Comparison of ENCODE assay signal across 26 cellular contexts in genomic region chr4:77621254-77621653, GRCh38. TPM values are rescaled to one million over a fixed set of nuclear protein-coding genes. Genes with fewer than 3 reads are reported as not detected.
DNase-seq lines count a peak whose midpoint lies in the region; ATAC-seq and TF ChIP-seq lines count a peak whose summit lies in the region.
"Had no signal": no experiment of that assay in that cellular context is flagged by ENCODE, and none has a peak within 500 bp of the region (broad histone marks: within the 10 kb centered on the region; RNA-seq: fewer than 3 reads in every experiment).

No MANE protein-coding gene starts in this region.

- H3K4me1 ChIP-seq in body of pancreas (peaks cover 44% of the 10 kb centered on the region), prostate gland (replicated peaks) (peaks cover 6% of the 10 kb centered on the region)
- H3K4me1 ChIP-seq: BE2C, BLaER1 had no signal

- H3K36me3 ChIP-seq in body of pancreas (replicated peaks in 1 of 2; ENCODE audit: insufficient read depth in 1 of 2, low read depth in 2 of 2) = no peaks in the 10 kb centered on the region
- no peaks in the 10 kb centered on the region for H3K36me3 ChIP-seq in prostate gland
- H3K36me3 ChIP-seq: BE2C, BLaER1 had no signal

- ATAC-seq in body of pancreas = peak; percentile 22
- ATAC-seq in GM19395 (IDR thresholded peaks at IDR 0.05; ENCODE audit: unreplicated experiment) = no peak
- ATAC-seq: GM12878 had no signal

- intact Hi-C loops in body of pancreas (cut with DNase I) (no loop called here), prostate gland (cut with DNase I) (no loop called here)

- H3K4me3 ChIP-seq in body of pancreas = no peak overlapping the region
- H3K4me3 ChIP-seq in prostate gland = no peak overlapping the region
- H3K4me3 ChIP-seq: BLaER1, GM12878 had no signal

- TF ChIP-seq POLR2A in body of pancreas (IDR thresholded peaks at IDR 0.05) = no peak
- TF ChIP-seq POLR2A in prostate gland (IDR thresholded peaks at IDR 0.05) = no peak

- DNase-seq in DMS53 (lab: John Stamatoyannopoulos, UW) (peak; percentile 19), DMS53 treated with DMSO at 0.1 percent for 48 hours (lab: John Stamatoyannopoulos, UW; ENCODE audit: unreplicated experiment) (no peak), body of pancreas (no peak), prostate gland (ENCODE audit: low spot score) (no peak), substantia nigra (lab: John Stamatoyannopoulos, UW) (no peak)
- DNase-seq: 8988T; ACHN; BE2C; C1 segment of cervical spinal cord; CD4-positive, alpha-beta memory T cell; CD4-positive, CD25-positive, alpha-beta regulatory T cell; CD8-positive, alpha-beta memory T cell; COR-L47; DMS 273 treated with DMSO at 0.1 percent for 48 hours; DMS153; DMS79; DND-41; EL; GDM1 had no signal

- H3K27me3 ChIP-seq in body of pancreas (no peaks in the 10 kb centered on the region), prostate gland (replicated peaks; ENCODE audit: insufficient read depth) (no peaks in the 10 kb centered on the region)
- H3K27me3 ChIP-seq: BLaER1 had no signal

- peak overlapping the region; percentile 50 for H3K27ac ChIP-seq in 22Rv1
- peak overlapping the region; percentile 19 to 65 (median 34) for H3K27ac ChIP-seq in body of pancreas
- H3K27ac ChIP-seq in prostate gland = peak overlapping the region; percentile 70 to 80
- no peak overlapping the region for H3K27ac ChIP-seq in substantia nigra (ENCODE audit: low read depth, low read length, poor library complexity, severe bottlenecking)
- H3K27ac ChIP-seq: BLaER1 had no signal

- TF ChIP-seq CTCF in 22Rv1 (IDR thresholded peaks at IDR 0.05) = no peak
- TF ChIP-seq CTCF in body of pancreas (IDR thresholded peaks at IDR 0.05) = no peak
- TF ChIP-seq CTCF in prostate gland (IDR thresholded peaks at IDR 0.05) = no peak

- H3K9me3 ChIP-seq in body of pancreas (no peaks in the 10 kb centered on the region), prostate gland (no peaks in the 10 kb centered on the region)
- H3K9me3 ChIP-seq: BE2C, BLaER1 had no signal

RNA-seq across cellular contexts. Expression of gene CXCL13, which starts 15.6 kb away (rescaled TPM):
- total RNA-seq in body of pancreas = not detected
- total RNA-seq in prostate gland = 1 to 10 TPM; 1.4 to 3.1 TPM
- total RNA-seq: A673; CD4-positive, alpha-beta memory T cell; CD4-positive, CD25-positive, alpha-beta regulatory T cell; Daoy; G401; GM12878 had no signal
